In the genomic region with DNA sequence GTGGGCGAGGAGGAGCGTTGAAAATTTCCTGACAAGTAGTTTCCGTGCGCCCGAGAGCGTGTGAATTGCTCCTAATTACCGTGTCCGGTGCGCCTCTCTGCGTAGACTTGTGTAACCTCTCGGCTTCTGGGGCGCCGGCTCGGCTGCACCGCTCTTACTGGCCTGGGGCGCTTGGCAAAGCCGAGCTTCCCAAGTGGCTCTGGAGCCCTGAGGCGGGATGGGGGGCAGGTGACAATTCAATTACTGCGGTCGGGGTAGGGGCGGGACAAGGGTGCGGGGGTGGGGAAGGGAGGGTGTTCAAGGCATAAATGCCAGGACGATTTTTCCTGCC, we compare ENCODE assay signal across 8 cellular contexts. TPM values are rescaled to one million over a fixed set of nuclear protein-coding genes. Genes with fewer than 3 reads are reported as not detected.
A peak's percentile ranks its signal among the peaks of the same experiment; 100 is the strongest.
DNase-seq lines count a peak whose midpoint lies in the region; ATAC-seq and TF ChIP-seq lines count a peak whose summit lies in the region.

No MANE protein-coding gene starts in this region.

- WGBS in heart right ventricle, 2 donors: 1% methylated on average over 23 of the region's 23 CpGs
- WGBS in upper lobe of left lung, 2 donors: 0 to 6% methylated on average over 15 to 23 of the region's 23 CpGs

- H3K9me3 ChIP-seq in heart right ventricle (no peaks in the 10 kb centered on the region), WERI-Rb-1 (ENCODE audit: severe bottlenecking) (peaks cover 7% of the 10 kb centered on the region), iPS-20b (ENCODE audit: insufficient read depth, low read depth, low read length) (peaks cover 17% of the 10 kb centered on the region; the same call in 1 of the 2 replicates), upper lobe of left lung (no peaks in the 10 kb centered on the region)

- intact Hi-C loops in heart right ventricle (cut with DNase I) (no loop called here), left ventricle myocardium superior (cut with micrococcal nuclease) (no loop called here)

- ATAC-seq in heart right ventricle (peak in 2 of 8 donors; percentile 13 to 38), left ventricle myocardium superior (no peak), upper lobe of left lung (ENCODE audit: low FRiP score in 2 of 2) (peak in 1 of 2 donors; percentile 2)
- no peak for ATAC-seq in activated CD4-positive, CD25-positive, alpha-beta regulatory T cell treated with anti-CD3 and anti-CD28 coated beads, Interleukin-2, amount 50 U/mL, for 24 hours

- no peak for TF ChIP-seq POLR2A in upper lobe of left lung (IDR thresholded peaks at IDR 0.05)

- H3K36me3 ChIP-seq in heart right ventricle (no peaks in the 10 kb centered on the region), WERI-Rb-1 (no peaks in the 10 kb centered on the region), iPS-20b (ENCODE audit: insufficient read depth, low read depth, low read length) (no peaks in the 10 kb centered on the region), upper lobe of left lung (no peaks in the 10 kb centered on the region)

- DNase-seq in heart right ventricle (no peak), left ventricle myocardium superior (no peak), WERI-Rb-1 (peak; percentile 40), upper lobe of left lung (peak in 1 of 2 donors; percentile 78), SW 1271 (lab: John Stamatoyannopoulos, UW) (no peak), NCI-H526 treated with DMSO at 0.1 percent for 48 hours (lab: John Stamatoyannopoulos, UW) (no peak)

- H3K4me3 ChIP-seq in heart right ventricle (peak overlapping the region in 9 of 10 donors; percentile 10 to 52 (median 39)), WERI-Rb-1 (ENCODE audit: low read depth, low read length) (peak overlapping the region; percentile 51), iPS-20b (ENCODE audit: low read length) (peak overlapping the region; percentile 60; the same call in 1 of the 2 replicates), upper lobe of left lung (peak overlapping the region in 3 of 4 donors; percentile 28 to 49 (median 33))

- H3K4me1 ChIP-seq in heart right ventricle: peaks cover 20 to 73% (median 56%) of the 10 kb centered on the region in 9 donors
- H3K4me1 ChIP-seq in iPS-20b (ENCODE audit: insufficient read depth, low read length): no peaks in the 10 kb centered on the region
- peaks cover 56 to 83% (median 58%) of the 10 kb centered on the region in 4 donors for H3K4me1 ChIP-seq in upper lobe of left lung

- no peak for TF ChIP-seq CTCF in heart right ventricle (IDR thresholded peaks at IDR 0.05)
- TF ChIP-seq CTCF in WERI-Rb-1 (IDR thresholded peaks at IDR 0.05; ENCODE audit: low read depth, low read length): no peak
- TF ChIP-seq CTCF in upper lobe of left lung (IDR thresholded peaks at IDR 0.05): no peak

- no peak for TF ChIP-seq EP300 in upper lobe of left lung (IDR thresholded peaks at IDR 0.05)

- H3K9ac ChIP-seq in iPS-20b (ENCODE audit: low read depth, low read length): no peak overlapping the region

- H3K27me3 ChIP-seq in heart right ventricle: peaks cover 92 to 100% (median 99%) of the 10 kb centered on the region in 7 donors
- peaks cover 55% of the 10 kb centered on the region for H3K27me3 ChIP-seq in WERI-Rb-1 (ENCODE audit: insufficient read depth, low read depth, severe bottlenecking)
- H3K27me3 ChIP-seq in iPS-20b (ENCODE audit: insufficient read depth, low read length): peaks cover 100% of the 10 kb centered on the region
- H3K27me3 ChIP-seq in upper lobe of left lung: peaks cover 6 to 95% (median 68%) of the 10 kb centered on the region in 4 donors

- H3K27ac ChIP-seq in heart right ventricle (no peak overlapping the region), WERI-Rb-1 (no peak overlapping the region), iPS-20b (ENCODE audit: low read length) (no peak overlapping the region), upper lobe of left lung (no peak overlapping the region)

RNA-seq across cellular contexts. Expression of gene DMRTA2, which starts 0.4 kb away (rescaled TPM):
- total RNA-seq in heart right ventricle: under 1 TPM in 2 of 10 donors, not detected in 8; 0.09 TPM
- polyA plus RNA-seq in heart right ventricle: not detected
- total RNA-seq in left ventricle myocardium superior: not detected
- total RNA-seq in upper lobe of left lung: under 1 TPM in 2 of 6 donors, not detected in 4; 0.13 to 0.39 TPM
